In the genomic region with DNA sequence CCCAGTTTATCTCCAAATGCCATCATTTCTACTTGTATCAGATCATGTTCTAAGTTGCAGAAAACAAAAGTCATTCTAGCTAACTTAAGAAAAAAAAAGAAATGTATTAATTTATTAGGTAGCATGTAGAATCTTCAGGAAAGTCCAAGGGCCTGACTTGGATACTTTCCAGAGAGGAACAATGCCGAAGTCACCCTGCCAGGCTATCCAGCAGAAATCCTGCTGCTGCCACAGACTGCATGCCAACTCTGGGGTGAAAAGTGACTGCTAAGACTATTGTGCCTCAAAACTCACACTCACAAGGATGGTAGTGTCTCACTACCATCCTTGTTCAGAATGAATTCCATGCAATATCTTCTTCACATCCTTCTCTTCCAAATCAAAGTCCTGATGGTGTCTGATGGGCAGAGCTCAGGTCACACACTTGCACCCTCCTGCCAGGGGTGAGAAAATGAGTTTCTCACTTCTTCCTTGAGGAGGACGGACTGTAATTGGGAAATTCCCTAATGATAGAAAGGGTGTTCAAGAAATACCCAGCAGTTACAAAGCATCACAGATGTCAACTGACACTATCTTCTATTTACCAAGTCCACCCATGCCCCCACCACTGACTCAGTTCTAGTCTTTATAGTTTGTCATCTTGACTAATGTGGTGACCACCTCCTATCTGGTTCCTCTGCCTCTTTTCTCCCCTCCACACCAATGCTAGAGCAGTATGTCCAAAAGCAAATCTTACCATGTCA, we compare ENCODE assay signal across 12 cellular contexts.
A peak's percentile ranks its signal among the peaks of the same experiment; 100 is the strongest.
DNase-seq lines count a peak whose midpoint lies in the region; ATAC-seq and TF ChIP-seq lines count a peak whose summit lies in the region.
"Had no signal": no experiment of that assay in that cellular context is flagged by ENCODE, and none has a peak within 500 bp of the region (broad histone marks: within the 10 kb centered on the region; RNA-seq: fewer than 3 reads in every experiment).

No MANE protein-coding gene starts in this region.

- no peaks in the 10 kb centered on the region for H3K9me3 ChIP-seq in tibial artery
- H3K9me3 ChIP-seq: body of pancreas had no signal

- intact Hi-C loops in tibial artery (cut with DNase I; ENCODE audit: low total_unique reads), result no loop called here

- H3K36me3 ChIP-seq in tibial artery, result no peaks in the 10 kb centered on the region

- no peaks in the 10 kb centered on the region for H3K9me3 Mint-ChIP-seq in activated naive CD8-positive, alpha-beta T cell treated with anti-CD3 and anti-CD28 coated beads, Interleukin-2, amount 50 U/mL, for 24 hours
- no peaks in the 10 kb centered on the region for H3K9me3 Mint-ChIP-seq in activated naive CD8-positive, alpha-beta T cell treated with anti-CD3 and anti-CD28 coated beads for 36 hours
- H3K9me3 Mint-ChIP-seq: activated T-cell treated with anti-CD3 and anti-CD28 coated beads, Interleukin-2, amount 50 U/mL, for 4 hours had no signal

- no peak for DNase-seq in activated naive CD8-positive, alpha-beta T cell treated with anti-CD3 and anti-CD28 coated beads, Interleukin-2, amount 50 U/mL, for 24 hours
- no peak for DNase-seq in activated naive CD8-positive, alpha-beta T cell treated with anti-CD3 and anti-CD28 coated beads for 36 hours
- no peak for DNase-seq in tibial artery
- DNase-seq in anterior cingulate cortex (lab: John Stamatoyannopoulos, UW), result no peak
- DNase-seq in dedifferentiated amniotic fluid mesenchymal stem cell (ENCODE audit: extremely low spot score), result no peak
- no peak for DNase-seq in NCI-H2081 (lab: John Stamatoyannopoulos, UW)
- DNase-seq: activated T-cell treated with anti-CD3 and anti-CD28 coated beads, Interleukin-2, amount 50 U/mL, for 4 hours; body of pancreas; left ventricle myocardium superior had no signal

- no peaks in the 10 kb centered on the region for H3K36me3 Mint-ChIP-seq in activated naive CD8-positive, alpha-beta T cell treated with anti-CD3 and anti-CD28 coated beads, Interleukin-2, amount 50 U/mL, for 24 hours (ENCODE audit: low read depth)
- H3K36me3 Mint-ChIP-seq in activated naive CD8-positive, alpha-beta T cell treated with anti-CD3 and anti-CD28 coated beads for 36 hours, result no peaks in the 10 kb centered on the region

- H3K27me3 ChIP-seq in tibial artery, result no peaks in the 10 kb centered on the region
- H3K27me3 ChIP-seq: body of pancreas had no signal

- no peak overlapping the region for H3K27ac Mint-ChIP-seq in activated naive CD8-positive, alpha-beta T cell treated with anti-CD3 and anti-CD28 coated beads, Interleukin-2, amount 50 U/mL, for 24 hours
- no peak overlapping the region for H3K27ac Mint-ChIP-seq in activated naive CD8-positive, alpha-beta T cell treated with anti-CD3 and anti-CD28 coated beads for 36 hours

- no peak for TF ChIP-seq CTCF in tibial artery (IDR thresholded peaks at IDR 0.05)

- peak; percentile 52 for ATAC-seq in activated naive CD8-positive, alpha-beta T cell treated with anti-CD3 and anti-CD28 coated beads, Interleukin-2, amount 50 U/mL, for 24 hours
- ATAC-seq in GM21723 (IDR thresholded peaks at IDR 0.05; ENCODE audit: unreplicated experiment) (peak; percentile 46), HG03354 (IDR thresholded peaks at IDR 0.05; ENCODE audit: poor library complexity, severe bottlenecking, unreplicated experiment) (peak; percentile 59)
- ATAC-seq: activated T-cell treated with anti-CD3 and anti-CD28 coated beads, Interleukin-2, amount 50 U/mL, for 4 hours; body of pancreas had no signal

- peaks cover 9% of the 10 kb centered on the region for H3K4me1 Mint-ChIP-seq in activated naive CD8-positive, alpha-beta T cell treated with anti-CD3 and anti-CD28 coated beads, Interleukin-2, amount 50 U/mL, for 24 hours
- H3K4me1 Mint-ChIP-seq in activated naive CD8-positive, alpha-beta T cell treated with anti-CD3 and anti-CD28 coated beads for 36 hours, result peaks cover 2% of the 10 kb centered on the region

- H3K27ac ChIP-seq in tibial artery, result peak overlapping the region; percentile 7 to 8
- H3K27ac ChIP-seq: body of pancreas, VCaP had no signal

- no peak overlapping the region for H3K4me3 ChIP-seq in tibial artery
- H3K4me3 ChIP-seq: body of pancreas had no signal

- no peak overlapping the region for H3K4me3 Mint-ChIP-seq in activated naive CD8-positive, alpha-beta T cell treated with anti-CD3 and anti-CD28 coated beads, Interleukin-2, amount 50 U/mL, for 24 hours
- no peak overlapping the region for H3K4me3 Mint-ChIP-seq in activated naive CD8-positive, alpha-beta T cell treated with anti-CD3 and anti-CD28 coated beads for 36 hours
- H3K4me3 Mint-ChIP-seq: activated T-cell treated with anti-CD3 and anti-CD28 coated beads, Interleukin-2, amount 50 U/mL, for 4 hours had no signal

- H3K4me1 ChIP-seq in tibial artery, result peaks cover 0 to 34% (median 17%) of the 10 kb centered on the region in 4 donors
- H3K4me1 ChIP-seq: body of pancreas had no signal

- no peaks in the 10 kb centered on the region for H3K27me3 Mint-ChIP-seq in activated naive CD8-positive, alpha-beta T cell treated with anti-CD3 and anti-CD28 coated beads, Interleukin-2, amount 50 U/mL, for 24 hours
- H3K27me3 Mint-ChIP-seq in activated naive CD8-positive, alpha-beta T cell treated with anti-CD3 and anti-CD28 coated beads for 36 hours, result no peaks in the 10 kb centered on the region
